Comparison of ENCODE assay signal across 17 cellular contexts in the genomic region with DNA sequence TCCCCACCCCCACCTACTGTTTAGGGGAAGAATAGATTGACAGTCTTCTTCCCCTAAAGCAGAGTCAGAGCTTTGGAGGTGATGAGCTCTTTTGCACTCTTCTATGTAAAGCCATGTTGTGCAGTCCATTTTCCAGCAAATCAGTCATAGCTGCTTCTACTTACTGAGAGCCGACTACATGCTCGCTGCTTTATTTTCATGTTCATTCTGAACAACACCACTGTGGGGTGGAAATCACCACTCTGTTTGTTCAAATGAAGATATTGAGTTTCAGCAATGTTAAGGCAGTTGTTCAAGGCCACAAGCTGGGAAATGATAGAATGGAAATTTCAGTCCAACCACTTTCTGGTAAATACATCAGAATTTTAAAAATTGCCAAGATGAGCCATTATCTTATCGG.
"Had no signal": no experiment of that assay in that cellular context is flagged by ENCODE, and none has a peak within 500 bp of the region (broad histone marks: within the 10 kb centered on the region; RNA-seq: fewer than 3 reads in every experiment).

No MANE protein-coding gene starts in this region.

- H3K4me3 ChIP-seq: stomach, thoracic aorta, upper lobe of right lung had no signal

- ATAC-seq: upper lobe of right lung had no signal

- H3K4me1 Mint-ChIP-seq: naive B cell had no signal

- H3K36me3 Mint-ChIP-seq: activated naive CD8-positive, alpha-beta T cell treated with anti-CD3 and anti-CD28 coated beads, Interleukin-2, amount 10 ng/mL, durations not matched to agents 7 days and 5 days; naive B cell had no signal

- H3K4me3 Mint-ChIP-seq: activated naive CD8-positive, alpha-beta T cell treated with anti-CD3 and anti-CD28 coated beads, Interleukin-2, amount 10 ng/mL, durations not matched to agents 7 days and 5 days; naive B cell had no signal

- DNase-seq: activated effector memory CD4-positive, alpha-beta T cell treated with Interleukin-2 at 50 U/mL for 16 hours; activated naive CD8-positive, alpha-beta T cell treated with anti-CD3 and anti-CD28 coated beads, Interleukin-2, amount 10 ng/mL, durations not matched to agents 7 days and 5 days; anterior cingulate cortex; brain microvascular endothelial cell; cortex of kidney; effector CD8-positive, alpha-beta T cell; foreskin fibroblast; hippocampal formation; naive B cell; nucleus accumbens; posterior cingulate gyrus; retina; SIG-M5; stimulated activated CD4-positive, alpha-beta T cell treated with anti-CD3 and anti-CD28 coated beads, Interleukin-4, amount 100 ng/mL, for 4 hours; stomach; upper lobe of right lung had no signal

- H3K27ac ChIP-seq: brain microvascular endothelial cell, stomach, thoracic aorta, upper lobe of right lung had no signal

- H3K9me3 ChIP-seq: stomach, thoracic aorta, upper lobe of right lung had no signal

- H3K27me3 ChIP-seq: brain microvascular endothelial cell, upper lobe of right lung had no signal

- H3K36me3 ChIP-seq: brain microvascular endothelial cell, stomach, thoracic aorta, upper lobe of right lung had no signal

- H3K27ac Mint-ChIP-seq: activated naive CD8-positive, alpha-beta T cell treated with anti-CD3 and anti-CD28 coated beads, Interleukin-2, amount 10 ng/mL, durations not matched to agents 7 days and 5 days; naive B cell had no signal

- H3K9me3 Mint-ChIP-seq: activated naive CD8-positive, alpha-beta T cell treated with anti-CD3 and anti-CD28 coated beads, Interleukin-2, amount 10 ng/mL, durations not matched to agents 7 days and 5 days; naive B cell had no signal

- H3K4me1 ChIP-seq: stomach, upper lobe of right lung had no signal
